Comparison of ENCODE assay signal across 8 cellular contexts in the genomic region with DNA sequence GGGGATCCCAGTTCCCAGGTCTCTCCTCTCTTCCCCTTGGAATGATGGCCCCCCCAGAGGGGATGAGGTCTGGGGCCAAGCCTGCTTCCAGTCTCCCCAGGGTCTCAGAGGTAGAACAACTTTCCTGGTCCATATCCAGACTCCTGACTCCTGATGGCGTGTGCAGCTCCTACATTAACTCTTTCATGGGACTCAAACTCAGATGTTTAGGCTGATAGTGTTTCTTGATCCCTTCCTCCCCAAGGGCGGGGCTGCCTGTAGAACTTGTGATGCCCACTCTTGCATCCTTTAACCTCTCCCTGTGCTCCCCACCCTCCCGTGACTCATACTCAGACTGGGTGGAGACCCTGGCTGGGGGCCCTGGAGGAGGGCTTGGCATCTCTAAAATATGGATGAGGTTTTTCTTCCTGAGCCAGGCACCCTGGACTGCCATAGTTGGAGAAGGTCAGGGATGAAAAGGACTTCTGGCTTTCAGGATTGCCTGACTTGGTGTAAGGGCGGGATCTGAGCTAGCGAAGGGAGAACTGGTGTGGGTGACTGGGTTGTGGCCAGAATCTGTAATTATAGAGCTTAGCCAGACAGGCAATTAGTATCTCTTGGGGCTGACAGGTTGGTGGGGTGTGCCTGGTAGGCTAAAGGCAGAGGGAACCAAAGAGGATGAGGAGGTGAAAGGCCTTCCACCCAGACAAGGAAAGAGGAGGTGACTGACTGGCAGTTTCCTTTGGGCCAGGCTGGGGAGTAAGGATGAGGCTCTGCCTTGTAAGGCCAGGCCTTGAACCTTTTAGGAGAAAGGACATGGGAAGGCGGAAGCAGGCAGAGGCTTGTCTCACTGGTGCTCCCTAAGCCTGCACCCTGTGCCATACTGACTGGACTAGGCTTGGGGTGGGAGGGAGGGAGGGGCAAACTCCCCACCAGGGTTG. TPM values are rescaled to one million over a fixed set of nuclear protein-coding genes. Genes with fewer than 3 reads are reported as not detected.
DNase-seq lines count a peak whose midpoint lies in the region; ATAC-seq, FAIRE-seq and TF ChIP-seq lines count a peak whose summit lies in the region.

No MANE protein-coding gene starts in this region.

- TF ChIP-seq CTCF in coronary artery (IDR thresholded peaks at IDR 0.05): no peak

- H3K4me3 ChIP-seq in NT2/D1 (ENCODE audit: insufficient read length, low read depth) (peak overlapping the region; percentile 92), coronary artery (peak overlapping the region; percentile 84), mucosa of stomach (ENCODE audit: low read length) (no peak overlapping the region)

- peaks cover 11% of the 10 kb centered on the region for H3K27me3 ChIP-seq in NT2/D1 (ENCODE audit: insufficient read depth, insufficient read length)
- H3K27me3 ChIP-seq in mucosa of stomach (ENCODE audit: control insufficient read depth, insufficient read depth, low read length): peaks cover 45% of the 10 kb centered on the region

- no peak for ATAC-seq in HG03108 (IDR thresholded peaks at IDR 0.05; ENCODE audit: unreplicated experiment)

- peaks cover 28% of the 10 kb centered on the region for H3K36me3 ChIP-seq in NT2/D1 (ENCODE audit: insufficient read depth, insufficient read length, low read length)
- no peaks in the 10 kb centered on the region for H3K36me3 ChIP-seq in mucosa of stomach (ENCODE audit: control insufficient read depth, insufficient read depth, low read length)

- no peaks in the 10 kb centered on the region for H3K9me3 ChIP-seq in NT2/D1 (ENCODE audit: insufficient read depth, low read length)
- no peaks in the 10 kb centered on the region for H3K9me3 ChIP-seq in mucosa of stomach (ENCODE audit: control insufficient read depth, low read length)

- H3K27ac ChIP-seq in coronary artery: peak overlapping the region; percentile 98 to 100

- H3K9ac ChIP-seq in NT2/D1 (ENCODE audit: insufficient read length, low read depth): peak overlapping the region; percentile 98
- peak overlapping the region; percentile 53 for H3K9ac ChIP-seq in mucosa of stomach (ENCODE audit: low read length)

- H3K4me1 ChIP-seq in NT2/D1 (ENCODE audit: insufficient read depth, insufficient read length): peaks cover 40% of the 10 kb centered on the region
- peaks cover 46% of the 10 kb centered on the region for H3K4me1 ChIP-seq in mucosa of stomach (ENCODE audit: control insufficient read depth, insufficient read depth, low read length)

- DNase-seq in ELR (ENCODE audit: low read depth) (peak; percentile 51), NT2/D1 (ENCODE audit: low read depth, low spot score) (no peak), coronary artery (ENCODE audit: low spot score) (peak; percentile 95), frontal cortex (ENCODE audit: low spot score in 2 of 2) (no peak), NCI-H128 (lab: John Stamatoyannopoulos, UW; ENCODE audit: unreplicated experiment) (no peak), middle frontal gyrus (ENCODE audit: extremely low spot score, low spot score) (no peak)

- no peak for FAIRE-seq in frontal cortex (lab: Jason Lieb, UNC)

RNA-seq across cellular contexts. Expression of gene ATP8B2, which starts 1.5 kb away (rescaled TPM):
- 25.3 TPM for total RNA-seq in frontal cortex

RNA-seq across cellular contexts. Expression of gene AQP10, which starts 5.9 kb away (rescaled TPM):
- total RNA-seq in frontal cortex: not detected

RNA-seq across cellular contexts. Expression of gene HAX1, which starts 54.4 kb away (rescaled TPM):
- 75.8 TPM for total RNA-seq in frontal cortex

Comparison
In these comparisons a context has a peak if more than half of its experiments do, and no peak if none do; other contexts are left out.
1. DNase-seq: peak in ELR (single experiment) and coronary artery (single experiment); none in NT2/D1 (single experiment), frontal cortex (0 of 2), NCI-H128 (single experiment) and middle frontal gyrus (single experiment).